18 cellular contexts compared by ENCODE assay signal in genomic region chr15:22226034-22226790, GRCh38.
DNase-seq lines count a peak whose midpoint lies in the region; ATAC-seq and TF ChIP-seq lines count a peak whose summit lies in the region.
"Had no signal": no experiment of that assay in that cellular context is flagged by ENCODE, and none has a peak within 500 bp of the region (broad histone marks: within the 10 kb centered on the region; RNA-seq: fewer than 3 reads in every experiment).

No MANE protein-coding gene starts in this region.

- TF ChIP-seq CTCF in RWPE2 (IDR thresholded peaks at IDR 0.05; ENCODE audit: poor library complexity, severe bottlenecking) (no peak), sigmoid colon (IDR thresholded peaks at IDR 0.05) (no peak)

- H3K27me3 Mint-ChIP-seq in activated T-cell treated with anti-CD3 and anti-CD28 coated beads, Interleukin-2, amount 50 U/mL, for 24 hours = no peaks in the 10 kb centered on the region
- peaks cover 10% of the 10 kb centered on the region for H3K27me3 Mint-ChIP-seq in activated T-cell treated with anti-CD3 and anti-CD28 coated beads, Interleukin-2, amount 50 U/mL, for 72 hours (ENCODE audit: low read depth)

- no peak overlapping the region for H3K4me3 ChIP-seq in RWPE2 (ENCODE audit: severe bottlenecking)
- no peak overlapping the region for H3K4me3 ChIP-seq in sigmoid colon

- no peaks in the 10 kb centered on the region for H3K4me1 ChIP-seq in RWPE2 (ENCODE audit: insufficient read depth, poor library complexity, severe bottlenecking)
- no peaks in the 10 kb centered on the region for H3K4me1 ChIP-seq in sigmoid colon

- no peaks in the 10 kb centered on the region for H3K36me3 ChIP-seq in RWPE2 (ENCODE audit: low read depth)
- H3K36me3 ChIP-seq in sigmoid colon = no peaks in the 10 kb centered on the region

- no peak overlapping the region for H3K27ac ChIP-seq in RWPE2 (ENCODE audit: poor library complexity, severe bottlenecking)
- no peak overlapping the region for H3K27ac ChIP-seq in sigmoid colon

- intact Hi-C loops in sigmoid colon (cut with DNase I) = no loop called here

- H3K27ac Mint-ChIP-seq in activated T-cell treated with anti-CD3 and anti-CD28 coated beads, Interleukin-2, amount 50 U/mL, for 24 hours = no peak overlapping the region
- H3K27ac Mint-ChIP-seq in activated T-cell treated with anti-CD3 and anti-CD28 coated beads, Interleukin-2, amount 50 U/mL, for 72 hours = no peak overlapping the region
- H3K27ac Mint-ChIP-seq: H9 had no signal

- H3K27me3 ChIP-seq in RWPE2 (ENCODE audit: insufficient read depth, poor library complexity, severe bottlenecking) (no peaks in the 10 kb centered on the region), sigmoid colon (no peaks in the 10 kb centered on the region)

- ATAC-seq in activated T-cell treated with anti-CD3 and anti-CD28 coated beads, Interleukin-2, amount 50 U/mL, for 72 hours (replicated peaks in 1 of 2) = no peak
- ATAC-seq in RWPE2 (ENCODE audit: low read depth) = no peak

- no peak for TF ChIP-seq POLR2A in sigmoid colon (IDR thresholded peaks at IDR 0.05)

- peak; percentile 24 for DNase-seq in activated T-cell treated with anti-CD3 and anti-CD28 coated beads, Interleukin-2, amount 50 U/mL, for 24 hours
- DNase-seq in activated T-cell treated with anti-CD3 and anti-CD28 coated beads, Interleukin-2, amount 50 U/mL, for 72 hours = no peak
- DNase-seq in RWPE2 (ENCODE audit: low spot score) (peak; percentile 66), mesenteric fat pad (ENCODE audit: low spot score) (peak; percentile 86), sigmoid colon (peak; percentile 12), germinal center (ENCODE audit: low spot score) (no peak), COLO829 (ENCODE audit: low spot score) (no peak), NCI-H2227 (lab: John Stamatoyannopoulos, UW; ENCODE audit: unreplicated experiment) (no peak)
- DNase-seq: C1 segment of cervical spinal cord, GDM1, H9, KG1, MV-4-11, NCI-H1694 treated with DMSO at 0.1 percent for 48 hours, NCI-H510A, NCI-H82, OCI-M1, SHP77 treated with DMSO at 0.1 percent for 48 hours had no signal

- no peak overlapping the region for H3K4me3 Mint-ChIP-seq in activated T-cell treated with anti-CD3 and anti-CD28 coated beads, Interleukin-2, amount 50 U/mL, for 24 hours
- no peak overlapping the region for H3K4me3 Mint-ChIP-seq in activated T-cell treated with anti-CD3 and anti-CD28 coated beads, Interleukin-2, amount 50 U/mL, for 72 hours
- H3K4me3 Mint-ChIP-seq: H9 had no signal

- no peaks in the 10 kb centered on the region for H3K36me3 Mint-ChIP-seq in activated T-cell treated with anti-CD3 and anti-CD28 coated beads, Interleukin-2, amount 50 U/mL, for 24 hours (ENCODE audit: low read depth)
- no peaks in the 10 kb centered on the region for H3K36me3 Mint-ChIP-seq in activated T-cell treated with anti-CD3 and anti-CD28 coated beads, Interleukin-2, amount 50 U/mL, for 72 hours (ENCODE audit: insufficient read depth in 2 of 2)

- TF ChIP-seq EP300 in sigmoid colon (IDR thresholded peaks at IDR 0.05) = no peak

- peaks cover 20% of the 10 kb centered on the region for H3K4me1 Mint-ChIP-seq in activated T-cell treated with anti-CD3 and anti-CD28 coated beads, Interleukin-2, amount 50 U/mL, for 24 hours (ENCODE audit: low read depth)
- H3K4me1 Mint-ChIP-seq in activated T-cell treated with anti-CD3 and anti-CD28 coated beads, Interleukin-2, amount 50 U/mL, for 72 hours (ENCODE audit: low read depth) = peaks cover 29% of the 10 kb centered on the region
- H3K4me1 Mint-ChIP-seq: H9 had no signal

- H3K9me3 ChIP-seq in RWPE2 (ENCODE audit: severe bottlenecking) (no peaks in the 10 kb centered on the region), sigmoid colon (peaks cover 0 to 9% (median 0%) of the 10 kb centered on the region in 4 donors)

- 76 to 79% methylated on average over 12 of the region's 12 CpGs for WGBS in sigmoid colon, 2 donors

- H3K9me3 Mint-ChIP-seq in activated T-cell treated with anti-CD3 and anti-CD28 coated beads, Interleukin-2, amount 50 U/mL, for 24 hours = no peaks in the 10 kb centered on the region
- no peaks in the 10 kb centered on the region for H3K9me3 Mint-ChIP-seq in activated T-cell treated with anti-CD3 and anti-CD28 coated beads, Interleukin-2, amount 50 U/mL, for 72 hours

Comparison
In these comparisons a context has a peak if more than half of its experiments do, and no peak if none do; other contexts are left out.
1. DNase-seq: peak in activated T-cell treated with anti-CD3 and anti-CD28 coated beads, Interleukin-2, amount 50 U/mL, for 24 hours (single experiment), RWPE2 (single experiment), mesenteric fat pad (single experiment) and sigmoid colon (single experiment); none in activated T-cell treated with anti-CD3 and anti-CD28 coated beads, Interleukin-2, amount 50 U/mL, for 72 hours (0 of 2), germinal center (single experiment), COLO829 (single experiment) and NCI-H2227 (single experiment).